In genomic region chr11:117936973-117937372, GRCh38 we compare ENCODE assay signal across 16 cellular contexts. TPM values are rescaled to one million over a fixed set of nuclear protein-coding genes. Genes with fewer than 3 reads are reported as not detected.
"Had no signal": no experiment of that assay in that cellular context is flagged by ENCODE, and none has a peak within 500 bp of the region (broad histone marks: within the 10 kb centered on the region; RNA-seq: fewer than 3 reads in every experiment).

No MANE protein-coding gene starts in this region.

- ATAC-seq: left lung, psoas muscle, right lobe of liver had no signal

- H3K27me3 ChIP-seq: ascending aorta, left lung, right lobe of liver, spleen, transverse colon had no signal

- H3K9me3 ChIP-seq: ascending aorta, left lung, psoas muscle, right lobe of liver, spleen, transverse colon had no signal

- DNase-seq: activated CD4-positive, alpha-beta T cell treated with anti-CD3 and anti-CD28 coated beads, Interleukin-2, amount 50 U/mL, for 4 hours; activated gamma-delta T cell treated with Interleukin-2 at 50 U/mL for 16 hours; erythroblast; left lung; nephron progenitor cell; psoas muscle; right lobe of liver; spleen; stimulated activated CD4-positive, alpha-beta T cell treated with anti-CD3 and anti-CD28 coated beads, Interleukin-1b, Interleukin-23, amount 100 ng/mL, for 48 hours; stimulated activated naive CD4-positive, alpha-beta T cell; substantia nigra; transverse colon had no signal

- H3K4me1 ChIP-seq: ascending aorta, left lung, psoas muscle, right lobe of liver, transverse colon had no signal

- H3K4me3 ChIP-seq: ascending aorta, left lung, psoas muscle, right lobe of liver, spleen, transverse colon had no signal

- H3K36me3 ChIP-seq: ascending aorta, left lung, right lobe of liver, spleen, transverse colon had no signal

- H3K27ac ChIP-seq: ascending aorta, left lung, psoas muscle, right lobe of liver, spleen, transverse colon had no signal

RNA-seq across cellular contexts. Expression of gene TMPRSS13, which starts 7.8 kb away (rescaled TPM):
- total RNA-seq: ascending aorta, chondrocyte, dermis microvascular lymphatic vessel endothelial cell, psoas muscle had no signal

RNA-seq across cellular contexts. Expression of gene IL10RA, which starts 49.2 kb away (rescaled TPM):
- total RNA-seq: bronchial epithelial cell, dermis microvascular lymphatic vessel endothelial cell had no signal
